8 cellular contexts compared by ENCODE assay signal in genomic region chr14:22556021-22556989, GRCh38. TPM values are rescaled to one million over a fixed set of nuclear protein-coding genes. Genes with fewer than 3 reads are reported as not detected.
DNase-seq lines count a peak whose midpoint lies in the region; ATAC-seq and TF ChIP-seq lines count a peak whose summit lies in the region.

No MANE protein-coding gene starts in this region.

- H3K4me3 Mint-ChIP-seq in T-helper 17 cell: peak overlapping the region; percentile 86

- DNase-seq in A673 (ENCODE audit: low spot score) (no peak), T-helper 17 cell (peak; percentile 89 to 95 (median 89)), left lobe of liver (ENCODE audit: low spot score) (peak; percentile 52), posterior cingulate gyrus (no peak)
- DNase-seq in stimulated activated CD4-positive, alpha-beta T cell treated with anti-CD3 and anti-CD28 coated beads, TNF-alpha, amount 100 ng/mL, for 4 hours (ENCODE audit: low read depth in 3 of 3): peak; percentile 83 to 95 (median 92)

- H3K4me1 ChIP-seq in A673 (ENCODE audit: insufficient read depth, low read length, poor library complexity, severe bottlenecking): peaks cover 63% of the 10 kb centered on the region

- ATAC-seq in GM19351 (IDR thresholded peaks at IDR 0.05; ENCODE audit: unreplicated experiment) (peak; percentile 70), HG03442 (IDR thresholded peaks at IDR 0.05; ENCODE audit: unreplicated experiment) (peak; percentile 70), T-helper 17 cell (peak; percentile 73), left lobe of liver (no peak)

- no peaks in the 10 kb centered on the region for H3K27me3 ChIP-seq in A673 (replicated peaks; ENCODE audit: insufficient read depth, low read depth, low read length, poor library complexity)

- POLR2A ChIA-PET in A673 (lab: Charles Lee; ENCODE audit: low non-redundant PET): interaction anchor here (0.6 to 0.7 kb wide), 2 partner anchors 46 to 328 kb away, joined by 4 to 5 read pairs; no protein-coding TSS in a partner anchor

- peaks cover 9% of the 10 kb centered on the region for H3K36me3 Mint-ChIP-seq in T-helper 17 cell (ENCODE audit: low read depth)

- no peaks in the 10 kb centered on the region for H3K36me3 ChIP-seq in A673 (ENCODE audit: insufficient read depth, low read length, poor library complexity, severe bottlenecking)

- H3K9me3 ChIP-seq in A673 (ENCODE audit: low read depth, low read length, poor library complexity, severe bottlenecking) (no peaks in the 10 kb centered on the region), T-helper 17 cell (ENCODE audit: control insufficient read depth, low read length, poor library complexity, severe bottlenecking) (no peaks in the 10 kb centered on the region)

- H3K27ac Mint-ChIP-seq in T-helper 17 cell: peak overlapping the region; percentile 100

- H3K27ac ChIP-seq in A673 (ENCODE audit: low read depth, low read length, poor library complexity, severe bottlenecking): peak overlapping the region; percentile 72
- peak overlapping the region; percentile 27 for H3K27ac ChIP-seq in angular gyrus (ENCODE audit: low read depth, low read length)

- no peak overlapping the region for H3K4me3 ChIP-seq in A673 (ENCODE audit: low read depth, low read length, poor library complexity, severe bottlenecking)

- no peaks in the 10 kb centered on the region for H3K27me3 Mint-ChIP-seq in T-helper 17 cell

- TF ChIP-seq CTCF in A673 (conservative IDR thresholded peaks at IDR 0.05; ENCODE audit: low read depth, low read length): no peak

- peaks cover 86% of the 10 kb centered on the region for H3K4me1 Mint-ChIP-seq in T-helper 17 cell

- CTCF ChIA-PET in A673 (lab: Charles Lee): interaction anchor here (0.6 to 2.1 kb wide), 9 partner anchors 14 to 304 kb away, joined by 3 to 14 read pairs (median 4); no protein-coding TSS in a partner anchor

- no TSS peak for BruUV-seq in A673 (replicated peaks; lab: Mats Ljungman, UMichigan)

- intact Hi-C loops in A673 (cut with micrococcal nuclease; ENCODE audit: unreplicated experiment): loop anchor here (5.0 to 10.0 kb wide), 2 partner anchors 249 to 498 kb away; partner anchors contain the start of gene CDH24
- intact Hi-C loops in posterior cingulate gyrus (cut with DNase I): loop anchor here (5.0 to 10.0 kb wide), 2 partner anchors 172 to 296 kb away; no protein-coding TSS in a partner anchor

RNA-seq across cellular contexts. Expression of gene DAD1, which starts 32.7 kb away (rescaled TPM):
- total RNA-seq in A673 (2021): 224 and 261 TPM in 2 replicates
- 10 to 100 TPM; 95.4 to 96.0 TPM for total RNA-seq in T-helper 17 cell
- total RNA-seq in left lobe of liver: 133 TPM

RNA-seq across cellular contexts. Expression of gene ABHD4, which starts 41.8 kb away (rescaled TPM):
- total RNA-seq in A673 (2021) (36.6 and 40.7 TPM in 2 replicates), T-helper 17 cell (10 to 100 TPM; 12.3 to 19.0 TPM), left lobe of liver (20.0 TPM)

Comparison
In these comparisons a context has a peak if more than half of its experiments do, and no peak if none do; other contexts are left out.
1. DNase-seq: peak in T-helper 17 cell (3 of 3), left lobe of liver (single experiment) and stimulated activated CD4-positive, alpha-beta T cell treated with anti-CD3 and anti-CD28 coated beads, TNF-alpha, amount 100 ng/mL, for 4 hours (3 of 3); none in A673 (single experiment) and posterior cingulate gyrus (0 of 10).